Comparison of ENCODE assay signal across 8 cellular contexts in the genomic region with DNA sequence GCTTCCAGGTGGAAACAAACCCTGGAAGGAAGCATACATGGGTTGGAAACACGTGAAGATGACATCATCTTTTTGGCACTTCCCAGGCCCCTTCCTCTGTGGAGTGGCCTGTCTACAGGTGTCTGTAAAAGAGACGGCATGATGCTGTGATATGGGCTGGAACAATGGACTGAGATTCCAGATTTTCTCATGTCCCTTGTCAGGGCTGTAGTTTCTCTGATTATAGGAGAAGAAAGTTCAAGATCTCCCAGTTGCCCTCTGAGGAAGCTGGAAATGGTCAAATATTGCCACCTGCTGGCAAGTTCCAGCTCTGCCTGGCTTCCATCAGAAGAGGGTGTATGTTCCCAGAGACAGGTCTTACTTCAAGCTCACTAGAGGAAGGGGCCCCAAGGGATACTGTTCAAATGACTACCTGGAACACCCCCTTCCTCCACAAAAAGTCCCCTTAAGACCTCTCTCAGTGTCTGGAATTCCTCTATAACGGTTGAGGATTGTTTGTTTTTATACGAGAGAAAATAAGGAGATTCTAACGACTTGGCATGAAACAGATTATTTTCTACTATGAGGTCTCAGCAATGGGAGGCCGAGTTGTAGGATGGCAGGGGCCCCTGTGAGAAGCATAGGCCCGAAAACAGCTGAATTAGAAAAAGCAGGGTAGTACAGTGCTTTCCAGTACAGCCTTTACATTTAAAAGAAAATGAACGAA. TPM values are rescaled to one million over a fixed set of nuclear protein-coding genes. Genes with fewer than 3 reads are reported as not detected.
A peak's percentile ranks its signal among the peaks of the same experiment; 100 is the strongest.
DNase-seq lines count a peak whose midpoint lies in the region; TF ChIP-seq lines count a peak whose summit lies in the region.

No MANE protein-coding gene starts in this region.

- peak; percentile 98 for TF ChIP-seq CTCF in Loucy (conservative IDR thresholded peaks at IDR 0.05; ENCODE audit: low read length)
- TF ChIP-seq CTCF in cardiac muscle cell (IDR thresholded peaks at IDR 0.05; ENCODE audit: low read depth, low read length), result peak; percentile 88

- H3K4me3 Mint-ChIP-seq in activated naive CD8-positive, alpha-beta T cell, result no peak overlapping the region

- no peaks in the 10 kb centered on the region for H3K27me3 ChIP-seq in Loucy (ENCODE audit: insufficient read depth, low read length, poor library complexity, severe bottlenecking)
- H3K27me3 ChIP-seq in cardiac muscle cell, result no peaks in the 10 kb centered on the region

- H3K9me3 Mint-ChIP-seq in activated naive CD8-positive, alpha-beta T cell (ENCODE audit: low read depth), result no peaks in the 10 kb centered on the region

- peak; percentile 56 for DNase-seq in GM04504 (ENCODE audit: low read depth)
- peak; percentile 65 for DNase-seq in H4 (ENCODE audit: low spot score)
- peak; percentile 79 for DNase-seq in SKM-1 (lab: John Stamatoyannopoulos, UW; ENCODE audit: unreplicated experiment)
- peak; percentile 85 for DNase-seq in cardiac muscle cell (ENCODE audit: low read depth in 1 of 2, low spot score in 1 of 2)
- DNase-seq in pulmonary artery endothelial cell (ENCODE audit: low read depth, low spot score), result peak; percentile 58
- DNase-seq in DMS153 (lab: John Stamatoyannopoulos, UW), result no peak

- no peaks in the 10 kb centered on the region for H3F3A ChIP-seq in Loucy (ENCODE audit: low read depth)

- no peaks in the 10 kb centered on the region for H3K9me2 ChIP-seq in Loucy (replicated peaks; ENCODE audit: low read depth, low read length)

- no peaks in the 10 kb centered on the region for H3K79me2 ChIP-seq in Loucy (ENCODE audit: insufficient read depth, low read length)

- peak overlapping the region; percentile 22 for H3K27ac Mint-ChIP-seq in activated naive CD8-positive, alpha-beta T cell

- H2AFZ ChIP-seq in Loucy (ENCODE audit: low read length), result no peak overlapping the region

- no peaks in the 10 kb centered on the region for H3K27me3 Mint-ChIP-seq in activated naive CD8-positive, alpha-beta T cell

- peaks cover 21% of the 10 kb centered on the region for H3K4me1 Mint-ChIP-seq in activated naive CD8-positive, alpha-beta T cell (ENCODE audit: low read depth)

- H3K9me3 ChIP-seq in Loucy (ENCODE audit: insufficient read depth, low read depth, low read length) (no peaks in the 10 kb centered on the region), cardiac muscle cell (ENCODE audit: low read depth) (no peaks in the 10 kb centered on the region)

- no peak overlapping the region for H3K4me2 ChIP-seq in Loucy (ENCODE audit: low read depth, low read length, poor library complexity, severe bottlenecking)

- peak overlapping the region; percentile 73 for H3K27ac ChIP-seq in cardiac muscle cell

- no peaks in the 10 kb centered on the region for H3K36me3 ChIP-seq in Loucy (ENCODE audit: insufficient read depth, low read length)
- no peaks in the 10 kb centered on the region for H3K36me3 ChIP-seq in cardiac muscle cell

- no peaks in the 10 kb centered on the region for H4K20me1 ChIP-seq in Loucy (ENCODE audit: insufficient read depth, low read length, poor library complexity, severe bottlenecking)

- no peak overlapping the region for H3K9ac ChIP-seq in Loucy (ENCODE audit: low read depth, low read length, poor library complexity, severe bottlenecking)

- no peaks in the 10 kb centered on the region for H3K36me3 Mint-ChIP-seq in activated naive CD8-positive, alpha-beta T cell

- no peak overlapping the region for H3K4me3 ChIP-seq in Loucy (ENCODE audit: low read length, poor library complexity, severe bottlenecking)
- H3K4me3 ChIP-seq in cardiac muscle cell, result no peak overlapping the region

- peaks cover 3% of the 10 kb centered on the region for H3K4me1 ChIP-seq in Loucy (ENCODE audit: insufficient read depth, low read length, poor library complexity, severe bottlenecking)
- H3K4me1 ChIP-seq in cardiac muscle cell (ENCODE audit: low read depth), result peaks cover 32% of the 10 kb centered on the region

RNA-seq across cellular contexts. Expression of a gene that starts 7.3 kb away (rescaled TPM):
- 113 and 131 TPM in 2 replicates for total RNA-seq in H4 (2014; rRNA removed; shearing (Covaris generic))
- total RNA-seq in cardiac muscle cell, result 628 and 658 TPM in 2 replicates
- polyA plus RNA-seq in cardiac muscle cell, result 404 and 448 TPM in 2 replicates
- 329 and 410 TPM in 2 replicates for total RNA-seq in pulmonary artery endothelial cell

RNA-seq across cellular contexts. Expression of a gene that starts 59.1 kb away (rescaled TPM):
- 4.9 and 7.2 TPM in 2 replicates for total RNA-seq in H4 (2014; rRNA removed; shearing (Covaris generic))
- total RNA-seq in cardiac muscle cell (85.4 and 104 TPM in 2 replicates), pulmonary artery endothelial cell (8.2 and 8.9 TPM in 2 replicates)
- 70.4 and 102 TPM in 2 replicates for polyA plus RNA-seq in cardiac muscle cell
